Comparison of ENCODE assay signal across 15 cellular contexts in genomic region chr17:28345420-28346198, GRCh38. TPM values are rescaled to one million over a fixed set of nuclear protein-coding genes. Genes with fewer than 3 reads are reported as not detected.
DNase-seq lines count a peak whose midpoint lies in the region; ATAC-seq, FAIRE-seq and TF ChIP-seq lines count a peak whose summit lies in the region.
"Had no signal": no experiment of that assay in that cellular context is flagged by ENCODE, and none has a peak within 500 bp of the region (broad histone marks: within the 10 kb centered on the region; RNA-seq: fewer than 3 reads in every experiment).

No MANE protein-coding gene starts in this region.

- H3K4me1 Mint-ChIP-seq in activated T-cell treated with anti-CD3 and anti-CD28 coated beads, Interleukin-2, amount 50 U/mL, for 24 hours (ENCODE audit: low read depth) = peaks cover 2% of the 10 kb centered on the region

- intact Hi-C loops in GM12878 (cut with micrococcal nuclease; ENCODE audit: unreplicated experiment) = no loop called here
- intact Hi-C loops in testis (cut with DNase I; ENCODE audit: low total_unique reads) = no loop called here

- TF ChIP-seq EP300 in GM12878 (IDR thresholded peaks at IDR 0.05; ENCODE audit: borderline replicate concordance in 1 of 2, control insufficient read depth in 1 of 2, low read depth in 2 of 2, low read length in 2 of 2) (no peak), upper lobe of left lung (IDR thresholded peaks at IDR 0.05) (no peak)

- H3K36me3 Mint-ChIP-seq in activated T-cell treated with anti-CD3 and anti-CD28 coated beads, Interleukin-2, amount 50 U/mL, for 24 hours (ENCODE audit: low read depth) = peaks cover 97% of the 10 kb centered on the region

- CTCF ChIA-PET in GM12878 (lab: Yijun Ruan, JAX) = interaction anchor here (0.8 to 1.2 kb wide), 2 partner anchors 10 to 71 kb away, joined by 3 read pairs; partner anchors contain the start of genes IFT20 and TNFAIP1

- no peak for ATAC-seq in GM12878
- peak in 1 of 2 donors; percentile 6 for ATAC-seq in upper lobe of left lung (ENCODE audit: low FRiP score in 2 of 2)

- H3K9me3 Mint-ChIP-seq in activated T-cell treated with anti-CD3 and anti-CD28 coated beads, Interleukin-2, amount 50 U/mL, for 24 hours = no peaks in the 10 kb centered on the region

- no peaks in the 10 kb centered on the region for H3K79me2 ChIP-seq in GM12878 (ENCODE audit: control insufficient read depth, insufficient read depth, low read length)

- no TSS peak for BruUV-seq in GM12878 (replicated peaks; lab: Mats Ljungman, UMichigan)

- no peaks in the 10 kb centered on the region for H3K4me1 ChIP-seq in GM12878 (ENCODE audit: control insufficient read depth, insufficient read depth, low read length)
- H3K4me1 ChIP-seq in upper lobe of left lung = peaks cover 8 to 15% (median 11%) of the 10 kb centered on the region in 4 donors
- peaks cover 25% of the 10 kb centered on the region for H3K4me1 ChIP-seq in testis
- H3K4me1 ChIP-seq: BE2C, Peyer's patch had no signal

- no peak for TF ChIP-seq CTCF in GM12878 (IDR thresholded peaks at IDR 0.05 in 2 of 3, conservative IDR thresholded peaks at IDR 0.05 in 1 of 3; ENCODE audit: control insufficient read depth in 2 of 3, extremely low read depth in 1 of 3, insufficient read depth in 1 of 3, low read depth in 3 of 3, low read length in 3 of 3)
- TF ChIP-seq CTCF in upper lobe of left lung (IDR thresholded peaks at IDR 0.05) = no peak
- TF ChIP-seq CTCF in testis (IDR thresholded peaks at IDR 0.05) = no peak

- peak overlapping the region; percentile 66 for H3K27ac Mint-ChIP-seq in activated T-cell treated with anti-CD3 and anti-CD28 coated beads, Interleukin-2, amount 50 U/mL, for 24 hours

- TF ChIP-seq RAD21 in GM12878 (IDR thresholded peaks at IDR 0.05; ENCODE audit: insufficient read depth, low read depth, low read length) = no peak

- H3K4me3 ChIP-seq in GM12878 (no peak overlapping the region), upper lobe of left lung (no peak overlapping the region), testis (no peak overlapping the region)
- H3K4me3 ChIP-seq: Peyer's patch had no signal

- no peak overlapping the region for H2AFZ ChIP-seq in GM12878 (ENCODE audit: control insufficient read depth, low read depth, low read length)

- FAIRE-seq in GM12878 (lab: Jason Lieb, UNC) = no peak

- in situ Hi-C loops in GM12878 (cut with MboI) = no loop called here

- H3K4me3 Mint-ChIP-seq in activated T-cell treated with anti-CD3 and anti-CD28 coated beads, Interleukin-2, amount 50 U/mL, for 24 hours = no peak overlapping the region

- H3K36me3 ChIP-seq in GM12878 (ENCODE audit: control insufficient read depth in 2 of 2, insufficient read depth in 2 of 2, low read length in 1 of 2) = peaks cover 13 to 28% of the 10 kb centered on the region in 2 experiments
- H3K36me3 ChIP-seq in upper lobe of left lung = peaks cover 49 to 100% (median 86%) of the 10 kb centered on the region in 4 donors
- no peaks in the 10 kb centered on the region for H3K36me3 ChIP-seq in testis (ENCODE audit: low read depth, missing control alignments)
- H3K36me3 ChIP-seq: BE2C had no signal

- H3K9ac ChIP-seq in GM12878 (ENCODE audit: control insufficient read depth, insufficient read depth, low read length) = no peak overlapping the region

- no peak overlapping the region for H3K27ac ChIP-seq in GM12878 (ENCODE audit: control insufficient read depth, insufficient read depth)
- H3K27ac ChIP-seq in upper lobe of left lung = peak overlapping the region; percentile 10 to 57 (median 38)
- H3K27ac ChIP-seq in testis = peak overlapping the region in 1 of 2 donors; percentile 39
- H3K27ac ChIP-seq: Peyer's patch, WERI-Rb-1 had no signal

- 96% methylated on average over 13 of the region's 13 CpGs for WGBS in GM12878 (ENCODE audit: insufficient coverage, insufficient replicate concordance, low lambda C conversion rate, missing lambda C conversion rate)
- 55 to 69% methylated on average over 13 of the region's 13 CpGs for WGBS in upper lobe of left lung, 2 donors
- 74 to 77% methylated on average over 11 to 13 of the region's 13 CpGs for WGBS in testis, 2 donors

- no peaks in the 10 kb centered on the region for H3K9me3 ChIP-seq in GM12878 (replicated peaks; ENCODE audit: control insufficient read depth, insufficient read depth, low read length)
- no peaks in the 10 kb centered on the region for H3K9me3 ChIP-seq in upper lobe of left lung
- H3K9me3 ChIP-seq in testis = no peaks in the 10 kb centered on the region
- H3K9me3 ChIP-seq: BE2C, Peyer's patch had no signal

- H3K27me3 ChIP-seq in GM12878 (replicated peaks in 1 of 2; ENCODE audit: control insufficient read depth in 2 of 2, insufficient read depth in 2 of 2, low read length in 1 of 2) (no peaks in the 10 kb centered on the region), upper lobe of left lung (no peaks in the 10 kb centered on the region), testis (no peaks in the 10 kb centered on the region)
- H3K27me3 ChIP-seq: BE2C, Peyer's patch had no signal

- H4K20me1 ChIP-seq in GM12878 (ENCODE audit: control insufficient read depth, insufficient read depth) = no peaks in the 10 kb centered on the region

- SMC1A ChIA-PET in GM12878 (lab: Charles Lee; ENCODE audit: uncharacterized antibody, unreplicated experiment) = no interaction called here

- H3K4me2 ChIP-seq in GM12878 (ENCODE audit: control insufficient read depth, insufficient read depth) = no peak overlapping the region

- POLR2A ChIA-PET in GM12878 (lab: Charles Lee) = no interaction called here

- no peaks in the 10 kb centered on the region for H3K27me3 Mint-ChIP-seq in activated T-cell treated with anti-CD3 and anti-CD28 coated beads, Interleukin-2, amount 50 U/mL, for 24 hours

- TF ChIP-seq POLR2A in GM12878 (IDR thresholded peaks at IDR 0.05; ENCODE audit: low read depth, low read length) (peak; percentile 54), upper lobe of left lung (IDR thresholded peaks at IDR 0.05) (no peak), testis (IDR thresholded peaks at IDR 0.05) (no peak)

- DNase-seq in activated T-cell treated with anti-CD3 and anti-CD28 coated beads, Interleukin-2, amount 50 U/mL, for 24 hours = no peak
- DNase-seq in activated T-cell treated with anti-CD3 and anti-CD28 coated beads, Interleukin-2, amount 50 U/mL, for 1 hour = no peak
- DNase-seq in GM12878 (ENCODE audit: low read depth, low spot score) = no peak
- DNase-seq in kidney tubule cell (ENCODE audit: low spot score) = peak; percentile 66
- DNase-seq in upper lobe of left lung = no peak
- DNase-seq in testis = no peak
- no peak for DNase-seq in hepatic stellate cell (ENCODE audit: low spot score)
- no peak for DNase-seq in UCSD-AML1 (lab: John Stamatoyannopoulos, UW; ENCODE audit: unreplicated experiment)
- DNase-seq: activated effector memory CD4-positive, alpha-beta T cell treated with anti-CD3 and anti-CD28 coated beads, Interleukin-2, amount 50 U/mL, for 16 hours; BE2C; effector memory CD4-positive, alpha-beta T cell; MM.1S; occipital lobe; Peyer's patch; WERI-Rb-1 had no signal

- RAD21 ChIA-PET in GM12878 (lab: Charles Lee; ENCODE audit: unreplicated experiment) = no interaction called here

RNA-seq across cellular contexts. Expression of gene TNFAIP1, which starts 10.0 kb away (rescaled TPM):
- 16.3 and 16.9 TPM in 2 replicates for total RNA-seq in GM12878 (2013; cell fraction: nucleolus; rRNA removed)
- total RNA-seq in GM12878 (2014; rRNA removed) (11.5 and 13.0 TPM in 2 replicates), GM12878 (2014; rRNA removed; fragmentation: Illumina TruSeq; extraction: Trizol) (7.0 and 7.9 TPM in 2 replicates), GM12878 (2021) (14.1 and 15.7 TPM in 2 replicates), upper lobe of left lung (10 to 100 TPM; 27.2 to 74.3 (median 46.4) TPM), testis (10 to 100 TPM; 42.9 to 65.7 TPM)
- polyA plus RNA-seq in GM12878 (2011; ENCODE audit: low read depth) = 4.5 TPM
- polyA plus RNA-seq in GM12878 (2011; rRNA removed) (9.6 and 15.9 TPM in 2 replicates), GM12878 (2014; fragmentation: Illumina TruSeq; extraction: Trizol) (9.9 and 10.0 TPM in 2 replicates), GM12878 (2014; fragmentation: Nextera tagmentation; extraction: Ambion mirVana) (1 to 10 TPM; 1.8 to 3.9 TPM), GM12878 (2014; rRNA removed) (10.3 and 11.2 TPM in 2 replicates), GM12878 (2016; fragmentation: Nextera tagmentation; extraction: Ambion mirVana) (10 to 100 TPM; 14.9 to 16.9 TPM), testis (ENCODE audit: insufficient read depth, low read depth, low replicate concordance) (41.8 TPM)
- 14.8 and 15.9 TPM in 2 replicates for polyA plus RNA-seq in GM12878 (2011; cell fraction: cytosol; rRNA removed)
- polyA plus RNA-seq in GM12878 (2011; cell fraction: nucleus; rRNA removed) = 27.1 and 37.6 TPM in 2 replicates
- polyA plus RNA-seq in GM12878 (2012) = 6.0 and 9.7 TPM in 2 replicates
- 15.1 TPM in 2 replicates for polyA minus RNA-seq in GM12878 (2011; rRNA and poly(A)+ RNA removed)
- 20.6 and 26.4 TPM in 2 replicates for polyA minus RNA-seq in GM12878 (2011; cell fraction: cytosol; rRNA and poly(A)+ RNA removed)
- 11.0 and 13.4 TPM in 2 replicates for polyA minus RNA-seq in GM12878 (2011; cell fraction: nucleus; rRNA and poly(A)+ RNA removed)

RNA-seq across cellular contexts. Expression of gene IFT20, which starts 10.3 kb away (rescaled TPM):
- total RNA-seq in GM12878 (2013; cell fraction: nucleolus; rRNA removed) = 33.5 and 35.9 TPM in 2 replicates
- total RNA-seq in GM12878 (2014; rRNA removed) = 18.4 and 21.1 TPM in 2 replicates
- 16.8 and 17.8 TPM in 2 replicates for total RNA-seq in GM12878 (2014; rRNA removed; fragmentation: Illumina TruSeq; extraction: Trizol)
- total RNA-seq in GM12878 (2021) = 15.2 and 17.5 TPM in 2 replicates
- 26.0 TPM for polyA plus RNA-seq in GM12878 (2011; ENCODE audit: low read depth)
- polyA plus RNA-seq in GM12878 (2011; rRNA removed) = 25.2 and 36.0 TPM in 2 replicates
- 15.4 and 18.1 TPM in 2 replicates for polyA plus RNA-seq in GM12878 (2011; cell fraction: cytosol; rRNA removed)
- polyA plus RNA-seq in GM12878 (2011; cell fraction: nucleus; rRNA removed) = 22.2 and 25.8 TPM in 2 replicates
- polyA plus RNA-seq in GM12878 (2012) = 25.1 and 27.8 TPM in 2 replicates
- polyA plus RNA-seq in GM12878 (2014; fragmentation: Illumina TruSeq; extraction: Trizol) = 19.9 and 21.2 TPM in 2 replicates
- 10 to 100 TPM in 1 of 2 experiments, 1 to 10 TPM in 1; 9.4 to 13.1 TPM for polyA plus RNA-seq in GM12878 (2014; fragmentation: Nextera tagmentation; extraction: Ambion mirVana)
- 25.2 and 26.6 TPM in 2 replicates for polyA plus RNA-seq in GM12878 (2014; rRNA removed)
- 10 to 100 TPM; 32.1 to 38.2 TPM for polyA plus RNA-seq in GM12878 (2016; fragmentation: Nextera tagmentation; extraction: Ambion mirVana)
- polyA minus RNA-seq in GM12878 (2011; rRNA and poly(A)+ RNA removed) = 7.9 and 9.8 TPM in 2 replicates
- polyA minus RNA-seq in GM12878 (2011; cell fraction: cytosol; rRNA and poly(A)+ RNA removed) = 2.1 and 4.6 TPM in 2 replicates
- polyA minus RNA-seq in GM12878 (2011; cell fraction: nucleus; rRNA and poly(A)+ RNA removed) = 6.6 and 7.5 TPM in 2 replicates
- total RNA-seq in upper lobe of left lung = 10 to 100 TPM; 28.6 to 60.8 (median 44.3) TPM
- total RNA-seq in testis = 10 to 100 TPM; 79.8 to 94.8 TPM
- 104 TPM for polyA plus RNA-seq in testis (ENCODE audit: insufficient read depth, low read depth, low replicate concordance)

RNA-seq across cellular contexts. Expression of gene POLDIP2, which starts 11.7 kb away (rescaled TPM):
- 14.6 and 15.4 TPM in 2 replicates for total RNA-seq in GM12878 (2013; cell fraction: nucleolus; rRNA removed)
- total RNA-seq in GM12878 (2014; rRNA removed) = 126 and 131 TPM in 2 replicates
- total RNA-seq in GM12878 (2014; rRNA removed; fragmentation: Illumina TruSeq; extraction: Trizol) = 63.9 and 69.2 TPM in 2 replicates
- 108 and 111 TPM in 2 replicates for total RNA-seq in GM12878 (2021)
- 40.6 TPM for polyA plus RNA-seq in GM12878 (2011; ENCODE audit: low read depth)
- 57.7 and 89.9 TPM in 2 replicates for polyA plus RNA-seq in GM12878 (2011; rRNA removed)
- 97.0 and 115 TPM in 2 replicates for polyA plus RNA-seq in GM12878 (2011; cell fraction: cytosol; rRNA removed)
- 55.2 and 56.5 TPM in 2 replicates for polyA plus RNA-seq in GM12878 (2011; cell fraction: nucleus; rRNA removed)
- 62.4 and 78.2 TPM in 2 replicates for polyA plus RNA-seq in GM12878 (2012)
- 120 and 133 TPM in 2 replicates for polyA plus RNA-seq in GM12878 (2014; fragmentation: Illumina TruSeq; extraction: Trizol)
- 10 to 100 TPM; 22.8 to 36.9 TPM for polyA plus RNA-seq in GM12878 (2014; fragmentation: Nextera tagmentation; extraction: Ambion mirVana)
- 134 and 139 TPM in 2 replicates for polyA plus RNA-seq in GM12878 (2014; rRNA removed)
- polyA plus RNA-seq in GM12878 (2016; fragmentation: Nextera tagmentation; extraction: Ambion mirVana) = 100 to 1,000 TPM; 180 to 196 TPM
- 49.2 and 59.1 TPM in 2 replicates for polyA minus RNA-seq in GM12878 (2011; rRNA and poly(A)+ RNA removed)
- 25.4 and 26.7 TPM in 2 replicates for polyA minus RNA-seq in GM12878 (2011; cell fraction: cytosol; rRNA and poly(A)+ RNA removed)
- 10.9 and 17.0 TPM in 2 replicates for polyA minus RNA-seq in GM12878 (2011; cell fraction: nucleus; rRNA and poly(A)+ RNA removed)
- total RNA-seq in upper lobe of left lung = 10 to 100 TPM; 50.3 to 74.5 (median 60.0) TPM
- 100 to 1,000 TPM; 143 to 154 TPM for total RNA-seq in testis
- 139 TPM for polyA plus RNA-seq in testis (ENCODE audit: insufficient read depth, low read depth, low replicate concordance)

RNA-seq across cellular contexts. Expression of gene SEBOX, which starts 19.4 kb away (rescaled TPM):
- total RNA-seq in GM12878 (2013; cell fraction: nucleolus; rRNA removed) = not detected in 2 replicates
- not detected in 2 replicates for total RNA-seq in GM12878 (2014; rRNA removed)
- total RNA-seq in GM12878 (2014; rRNA removed; fragmentation: Illumina TruSeq; extraction: Trizol) = not detected in 2 replicates
- not detected in 2 replicates for total RNA-seq in GM12878 (2021)
- polyA plus RNA-seq in GM12878 (2011; ENCODE audit: low read depth) = not detected
- polyA plus RNA-seq in GM12878 (2011; rRNA removed) = not detected in 2 replicates
- not detected in 2 replicates for polyA plus RNA-seq in GM12878 (2011; cell fraction: cytosol; rRNA removed)
- polyA plus RNA-seq in GM12878 (2011; cell fraction: nucleus; rRNA removed) = not detected in 2 replicates
- polyA plus RNA-seq in GM12878 (2012) = not detected in 2 replicates
- not detected in 2 replicates for polyA plus RNA-seq in GM12878 (2014; fragmentation: Illumina TruSeq; extraction: Trizol)
- not detected for polyA plus RNA-seq in GM12878 (2014; fragmentation: Nextera tagmentation; extraction: Ambion mirVana)
- not detected in 2 replicates for polyA plus RNA-seq in GM12878 (2014; rRNA removed)
- not detected for polyA plus RNA-seq in GM12878 (2016; fragmentation: Nextera tagmentation; extraction: Ambion mirVana)
- not detected in 2 replicates for polyA minus RNA-seq in GM12878 (2011; rRNA and poly(A)+ RNA removed)
- not detected in 2 replicates for polyA minus RNA-seq in GM12878 (2011; cell fraction: cytosol; rRNA and poly(A)+ RNA removed)
- not detected in 2 replicates for polyA minus RNA-seq in GM12878 (2011; cell fraction: nucleus; rRNA and poly(A)+ RNA removed)
- total RNA-seq in upper lobe of left lung = not detected
- total RNA-seq in testis = not detected
- not detected for polyA plus RNA-seq in testis (ENCODE audit: insufficient read depth, low read depth, low replicate concordance)
- total RNA-seq: occipital lobe, Peyer's patch had no signal

RNA-seq across cellular contexts. Expression of gene VTN, which starts 24.5 kb away (rescaled TPM):
- total RNA-seq in GM12878 (2013; cell fraction: nucleolus; rRNA removed) = not detected in 2 replicates
- total RNA-seq in GM12878 (2014; rRNA removed) = 0.44 TPM in 1 of 2 replicates, not detected in the other
- 0.32 TPM in 1 of 2 replicates, not detected in the other for total RNA-seq in GM12878 (2014; rRNA removed; fragmentation: Illumina TruSeq; extraction: Trizol)
- total RNA-seq in GM12878 (2021) = 1.3 TPM in 2 replicates
- polyA plus RNA-seq in GM12878 (2011; ENCODE audit: low read depth) = 0.10 TPM
- not detected in 2 replicates for polyA plus RNA-seq in GM12878 (2011; rRNA removed)
- polyA plus RNA-seq in GM12878 (2011; cell fraction: cytosol; rRNA removed) = 0.03 TPM in 2 replicates
- 0.19 and 0.31 TPM in 2 replicates for polyA plus RNA-seq in GM12878 (2011; cell fraction: nucleus; rRNA removed)
- polyA plus RNA-seq in GM12878 (2012) = 0.24 and 0.27 TPM in 2 replicates
- polyA plus RNA-seq in GM12878 (2014; fragmentation: Illumina TruSeq; extraction: Trizol) = 0.18 and 0.70 TPM in 2 replicates
- polyA plus RNA-seq in GM12878 (2014; fragmentation: Nextera tagmentation; extraction: Ambion mirVana) = under 1 TPM in 1 of 2 experiments, not detected in 1; 0.04 TPM
- 0.10 and 0.43 TPM in 2 replicates for polyA plus RNA-seq in GM12878 (2014; rRNA removed)
- polyA plus RNA-seq in GM12878 (2016; fragmentation: Nextera tagmentation; extraction: Ambion mirVana) = under 1 TPM in 1 of 2 experiments, not detected in 1; 0.13 TPM
- not detected in 2 replicates for polyA minus RNA-seq in GM12878 (2011; rRNA and poly(A)+ RNA removed)
- polyA minus RNA-seq in GM12878 (2011; cell fraction: cytosol; rRNA and poly(A)+ RNA removed) = 1.6 TPM in 1 of 2 replicates, not detected in the other
- 0.19 TPM in 1 of 2 replicates, not detected in the other for polyA minus RNA-seq in GM12878 (2011; cell fraction: nucleus; rRNA and poly(A)+ RNA removed)
- total RNA-seq in upper lobe of left lung = 1 to 10 TPM in 4 of 6 donors, under 1 TPM in 1, not detected in 1; 0.67 to 6.4 (median 2.3) TPM
- 10 to 100 TPM in 1 of 2 donors, 1 to 10 TPM in 1; 9.7 to 57.9 TPM for total RNA-seq in testis
- 6.5 TPM for polyA plus RNA-seq in testis (ENCODE audit: insufficient read depth, low read depth, low replicate concordance)
